In genomic region chr3:174023445-174023844, GRCh38 we compare ENCODE assay signal across 14 cellular contexts.
DNase-seq lines count a peak whose midpoint lies in the region; ATAC-seq and TF ChIP-seq lines count a peak whose summit lies in the region.
"Had no signal": no experiment of that assay in that cellular context is flagged by ENCODE, and none has a peak within 500 bp of the region (broad histone marks: within the 10 kb centered on the region; RNA-seq: fewer than 3 reads in every experiment).

No MANE protein-coding gene starts in this region.

- H4K5ac ChIP-seq in H9 (ENCODE audit: insufficient read length, low read depth, low read length): no peak overlapping the region

- no peak overlapping the region for H3K4me3 Mint-ChIP-seq in H9
- H3K4me3 Mint-ChIP-seq in activated T-helper 17 cell treated with anti-CD3 and anti-CD28 coated beads, Interleukin-2, amount 50 U/mL, for 72 hours: no peak overlapping the region
- H3K4me3 Mint-ChIP-seq: activated naive CD4-positive, alpha-beta T cell treated with anti-CD3 and anti-CD28 coated beads, Interleukin-2, amount 50 U/mL, for 24 hours had no signal

- H3K27me3 ChIP-seq in H9 (ENCODE audit: insufficient read depth, low read length): no peaks in the 10 kb centered on the region
- H3K27me3 ChIP-seq: cardiac muscle cell, suprapubic skin had no signal

- H2BK15ac ChIP-seq in H9 (ENCODE audit: low read depth, low read length): no peak overlapping the region

- H3K56ac ChIP-seq in H9 (ENCODE audit: insufficient read length, low read depth, low read length): no peak overlapping the region

- no CpG with 5 or more reads among the region's 3 CpGs for WGBS in H9 (ENCODE audit: extremely low coverage, insufficient read length, low lambda C conversion rate)

- no peak overlapping the region for H2AFZ ChIP-seq in H9 (ENCODE audit: low read length)

- H2BK120ac ChIP-seq in H9 (ENCODE audit: low read depth, low read length, poor library complexity, severe bottlenecking): no peak overlapping the region

- H3K9me3 Mint-ChIP-seq in H9: peaks cover 7 to 11% of the 10 kb centered on the region in 2 experiments
- H3K9me3 Mint-ChIP-seq in activated T-helper 17 cell treated with anti-CD3 and anti-CD28 coated beads, Interleukin-2, amount 50 U/mL, for 72 hours: peaks cover 10% of the 10 kb centered on the region

- H3K4me2 ChIP-seq in H9 (ENCODE audit: insufficient read depth, insufficient read length, low read length): no peak overlapping the region

- TF ChIP-seq CTCF in H9 (conservative IDR thresholded peaks at IDR 0.05): no peak

- H3K4ac ChIP-seq in H9 (ENCODE audit: low read depth, low read length): no peak overlapping the region

- no peaks in the 10 kb centered on the region for H4K20me1 ChIP-seq in H9 (ENCODE audit: control insufficient read depth, insufficient read depth, insufficient read length)

- no peak overlapping the region for H2BK20ac ChIP-seq in H9 (ENCODE audit: low read depth, low read length, poor library complexity, severe bottlenecking)

- H3K23ac ChIP-seq in H9 (ENCODE audit: insufficient read length, low read depth, low read length): no peak overlapping the region

- no peak overlapping the region for H2BK5ac ChIP-seq in H9 (ENCODE audit: insufficient read length, low read length)

- peaks cover 12 to 14% of the 10 kb centered on the region in 2 experiments for H3K4me1 Mint-ChIP-seq in H9
- no peaks in the 10 kb centered on the region for H3K4me1 Mint-ChIP-seq in activated T-helper 17 cell treated with anti-CD3 and anti-CD28 coated beads, Interleukin-2, amount 50 U/mL, for 72 hours
- H3K4me1 Mint-ChIP-seq: activated naive CD4-positive, alpha-beta T cell treated with anti-CD3 and anti-CD28 coated beads, Interleukin-2, amount 50 U/mL, for 24 hours had no signal

- H3K36me3 Mint-ChIP-seq in H9 (ENCODE audit: insufficient read depth in 1 of 3, low read depth in 3 of 3): peaks cover 8 to 12% (median 8%) of the 10 kb centered on the region in 3 experiments
- no peaks in the 10 kb centered on the region for H3K36me3 Mint-ChIP-seq in activated T-helper 17 cell treated with anti-CD3 and anti-CD28 coated beads, Interleukin-2, amount 50 U/mL, for 72 hours (ENCODE audit: low read depth)
- H3K36me3 Mint-ChIP-seq: activated naive CD4-positive, alpha-beta T cell treated with anti-CD3 and anti-CD28 coated beads, Interleukin-2, amount 50 U/mL, for 24 hours had no signal

- H3K27ac Mint-ChIP-seq in H9: peak overlapping the region in 1 of 3 experiments; percentile 48; a peak in 1 of 7 replicates
- H3K27ac Mint-ChIP-seq in activated T-helper 17 cell treated with anti-CD3 and anti-CD28 coated beads, Interleukin-2, amount 50 U/mL, for 72 hours: no peak overlapping the region
- H3K27ac Mint-ChIP-seq: activated naive CD4-positive, alpha-beta T cell treated with anti-CD3 and anti-CD28 coated beads, Interleukin-2, amount 50 U/mL, for 24 hours had no signal

- no peak overlapping the region for H3K14ac ChIP-seq in H9 (ENCODE audit: insufficient read depth, low read length)

- no peak overlapping the region for H3K9ac ChIP-seq in H9 (ENCODE audit: extremely low read depth, insufficient read length, low read length)

- no peaks in the 10 kb centered on the region for H3K79me1 ChIP-seq in H9 (ENCODE audit: insufficient read depth, low read depth, low read length, poor library complexity, severe bottlenecking)

- no peaks in the 10 kb centered on the region for H3K23me2 ChIP-seq in H9 (ENCODE audit: insufficient read length, low read depth, low read length, poor library complexity, severe bottlenecking)

- H4K8ac ChIP-seq in H9 (replicated peaks; ENCODE audit: insufficient read length, low read depth, low read length): no peak overlapping the region

- DNase-seq in NCI-H748 (lab: John Stamatoyannopoulos, UW; ENCODE audit: unreplicated experiment): peak; percentile 17
- no peak for DNase-seq in NCI-H748 treated with DMSO at 0.1 percent for 48 hours (lab: John Stamatoyannopoulos, UW)
- DNase-seq in NCI-H2107 treated with DMSO at 0.1 percent for 48 hours (lab: John Stamatoyannopoulos, UW; ENCODE audit: unreplicated experiment): peak; percentile 47
- DNase-seq in astrocyte of the hippocampus (ENCODE audit: low read depth, low spot score): peak; percentile 62
- peak; percentile 10 for DNase-seq in occipital lobe (lab: John Stamatoyannopoulos, UW)
- DNase-seq in H9: no peak
- DNase-seq: activated CD4-positive, alpha-beta T cell treated with anti-CD3 and anti-CD28 coated beads for 1 hour; mesendoderm; right cardiac atrium had no signal

- H3K9me3 ChIP-seq in H9 (ENCODE audit: control insufficient read depth, low read depth, low read length): peaks cover 3% of the 10 kb centered on the region
- H3K9me3 ChIP-seq: suprapubic skin had no signal

- no peak for ATAC-seq in GM21367 (IDR thresholded peaks at IDR 0.05; ENCODE audit: unreplicated experiment)
- no peak for ATAC-seq in activated T-helper 17 cell treated with anti-CD3 and anti-CD28 coated beads, Interleukin-2, amount 50 U/mL, for 72 hours (replicated peaks)
- ATAC-seq: right cardiac atrium had no signal

- H2BK12ac ChIP-seq in H9 (ENCODE audit: insufficient read length, low read depth, low read length): no peak overlapping the region

- H4K91ac ChIP-seq in H9 (ENCODE audit: insufficient read length, low read depth, low read length): no peak overlapping the region

- H2AK5ac ChIP-seq in H9 (ENCODE audit: insufficient read length, low read length): no peak overlapping the region

- H3K4me1 ChIP-seq in H9 (ENCODE audit: insufficient read depth, low read length): no peaks in the 10 kb centered on the region
- H3K4me1 ChIP-seq: suprapubic skin had no signal

- peaks cover 1% of the 10 kb centered on the region; the same call in 1 of the 2 replicates for H3K27me3 Mint-ChIP-seq in H9 (ENCODE audit: low read depth)
- H3K27me3 Mint-ChIP-seq in activated T-helper 17 cell treated with anti-CD3 and anti-CD28 coated beads, Interleukin-2, amount 50 U/mL, for 72 hours: no peaks in the 10 kb centered on the region
- H3K27me3 Mint-ChIP-seq: activated naive CD4-positive, alpha-beta T cell treated with anti-CD3 and anti-CD28 coated beads, Interleukin-2, amount 50 U/mL, for 24 hours had no signal

- no peak overlapping the region for H3K18ac ChIP-seq in H9 (ENCODE audit: insufficient read length, low read depth, low read length)

- no peak overlapping the region for H3T11ph ChIP-seq in H9 (ENCODE audit: low read length)

- H3K27ac ChIP-seq in H9 (ENCODE audit: insufficient read length, low read depth, low read length): no peak overlapping the region
- H3K27ac ChIP-seq: cardiac muscle cell, suprapubic skin had no signal

- H3K79me2 ChIP-seq in H9 (ENCODE audit: insufficient read depth, low read length): no peaks in the 10 kb centered on the region

Comparison
In these comparisons a context has a peak if more than half of its experiments do, and no peak if none do; other contexts are left out.
1. DNase-seq: peak in NCI-H748 (single experiment), NCI-H2107 treated with DMSO at 0.1 percent for 48 hours (single experiment), astrocyte of the hippocampus (single experiment) and occipital lobe (single experiment); none in NCI-H748 treated with DMSO at 0.1 percent for 48 hours (single experiment) and H9 (single experiment).